Comparison of ENCODE assay signal across 15 cellular contexts in genomic region chr7:55420535-55420934, GRCh38. TPM values are rescaled to one million over a fixed set of nuclear protein-coding genes. Genes with fewer than 3 reads are reported as not detected.
DNase-seq lines count a peak whose midpoint lies in the region; ATAC-seq, FAIRE-seq and TF ChIP-seq lines count a peak whose summit lies in the region.
"Had no signal": no experiment of that assay in that cellular context is flagged by ENCODE, and none has a peak within 500 bp of the region (broad histone marks: within the 10 kb centered on the region; RNA-seq: fewer than 3 reads in every experiment).

No MANE protein-coding gene starts in this region.

- FAIRE-seq in K562 (lab: Jason Lieb, UNC) (no peak), urothelium cell line (lab: Jason Lieb, UNC) (no peak)

- BruUV-seq in K562 (replicated peaks; lab: Mats Ljungman, UMichigan) = no TSS peak

- no peak overlapping the region for H3K4me2 ChIP-seq in K562 (ENCODE audit: insufficient read depth, low read length)
- H3K4me2 ChIP-seq: BLaER1 treated with 17β-estradiol and CSF1 and Interleukin-3, amounts not matched to agents 10 nM and 100 nM had no signal

- H3K36me3 Mint-ChIP-seq in naive thymus-derived CD8-positive, alpha-beta T cell = peaks cover 0 to 16% (median under 1%) of the 10 kb centered on the region in 3 donors

- ATAC-seq in K562 = peak; percentile 40; the same call in 1 of the 3 replicates
- no peak for ATAC-seq in naive thymus-derived CD8-positive, alpha-beta T cell
- no peak for ATAC-seq in HG03571 (IDR thresholded peaks at IDR 0.05; ENCODE audit: unreplicated experiment)
- ATAC-seq: T-cell had no signal

- no peak overlapping the region for H3K4me3 Mint-ChIP-seq in naive thymus-derived CD8-positive, alpha-beta T cell
- H3K4me3 Mint-ChIP-seq: activated CD4-positive, alpha-beta T cell treated with anti-CD3 and anti-CD28 coated beads, Interleukin-2, amount 10 ng/mL, durations not matched to agents 7 days and 5 days; nephron; T-cell had no signal

- H3K27me3 ChIP-seq in K562 (ENCODE audit: control insufficient read depth in 2 of 2, insufficient read depth in 2 of 2, low read length in 2 of 2) = no peaks in the 10 kb centered on the region
- H3K27me3 ChIP-seq: BLaER1 treated with 17β-estradiol and CSF1 and Interleukin-3, amounts not matched to agents 10 nM and 100 nM had no signal

- no peaks in the 10 kb centered on the region for H3K9me3 ChIP-seq in K562 (replicated peaks; ENCODE audit: control insufficient read depth, insufficient read depth, low read depth, low read length)
- H3K9me3 ChIP-seq: BLaER1 treated with 17β-estradiol and CSF1 and Interleukin-3, amounts not matched to agents 10 nM and 100 nM had no signal

- CTCF ChIA-PET in K562 (lab: Yijun Ruan, JAX; ENCODE audit: low intra/inter-chr PET ratio) = no interaction called here

- H3K4me1 Mint-ChIP-seq in naive thymus-derived CD8-positive, alpha-beta T cell = no peaks in the 10 kb centered on the region
- H3K4me1 Mint-ChIP-seq: T-cell had no signal

- POLR2A ChIA-PET in K562 (lab: Yijun Ruan, JAX) = interaction anchor here (0.5 kb wide), 1 partner anchor 267 kb away, joined by 3 read pairs; no protein-coding TSS in a partner anchor
- POLR2A ChIA-PET in naive thymus-derived CD8-positive, alpha-beta T cell (lab: Charles Lee) = no interaction called here

- DNase-seq in HCEC 1CT (peak; percentile 40), NCI-H748 (lab: John Stamatoyannopoulos, UW; ENCODE audit: unreplicated experiment) (peak; percentile 95), K562 (ENCODE audit: extremely low read depth in 1 of 4, low spot score in 3 of 4) (no peak), myocyte (ENCODE audit: low read depth) (peak; percentile 50), urothelium cell line (ENCODE audit: low spot score) (no peak)
- DNase-seq in naive thymus-derived CD8-positive, alpha-beta T cell = no peak
- no peak for DNase-seq in activated CD4-positive, CD25-positive, alpha-beta regulatory T cell treated with anti-CD3 and anti-CD28 coated beads, Interleukin-2, amount 50 U/mL, for 72 hours
- DNase-seq: activated CD4-positive, alpha-beta T cell treated with anti-CD3 and anti-CD28 coated beads, Interleukin-2, amount 10 ng/mL, durations not matched to agents 7 days and 5 days; aorta; islet precursor cell; NCI-H1436 treated with DMSO at 0.1 percent for 48 hours; T-cell had no signal

- in situ Hi-C loops in K562 (cut with MboI) = loop anchor here (5.0 kb wide), 1 partner anchor 128 kb away; no protein-coding TSS in a partner anchor

- TF ChIP-seq POLR2A in K562 (conservative IDR thresholded peaks at IDR 0.05) = no peak

- no peak overlapping the region for H3K4me3 ChIP-seq in K562
- H3K4me3 ChIP-seq: BLaER1 treated with 17β-estradiol and CSF1 and Interleukin-3, amounts not matched to agents 10 nM and 100 nM had no signal

- H3K9ac ChIP-seq in K562 (ENCODE audit: insufficient read depth in 1 of 2, low read depth in 2 of 2, low read length in 2 of 2) = no peak overlapping the region
- H3K9ac ChIP-seq: BLaER1 treated with 17β-estradiol and CSF1 and Interleukin-3, amounts not matched to agents 10 nM and 100 nM had no signal

- peaks cover under 1 to 5% of the 10 kb centered on the region in 2 experiments; a peak in 4 of 5 replicates for H3K4me1 ChIP-seq in K562 (replicated peaks in 1 of 2; ENCODE audit: control insufficient read depth in 2 of 2, insufficient read depth in 2 of 2, low read length in 2 of 2)

- no peak for TF ChIP-seq RAD21 in K562 (CRISPR knock-in tag; conservative IDR thresholded peaks at IDR 0.05 in 1 of 2, IDR thresholded peaks at IDR 0.05 in 1 of 2)

- no peaks in the 10 kb centered on the region for H3K27me3 Mint-ChIP-seq in naive thymus-derived CD8-positive, alpha-beta T cell
- H3K27me3 Mint-ChIP-seq: activated CD4-positive, alpha-beta T cell treated with anti-CD3 and anti-CD28 coated beads, Interleukin-2, amount 10 ng/mL, durations not matched to agents 7 days and 5 days; T-cell had no signal

- TF ChIP-seq CTCF in K562 (IDR thresholded peaks at IDR 0.05 in 2 of 3, conservative IDR thresholded peaks at IDR 0.05 in 1 of 3; ENCODE audit: insufficient read depth in 2 of 3, low read depth in 1 of 3, low read length in 3 of 3) = no peak

- no peaks in the 10 kb centered on the region for H3K79me2 ChIP-seq in K562 (ENCODE audit: control insufficient read depth, insufficient read depth, low read length)

- no peaks in the 10 kb centered on the region for H4K20me1 ChIP-seq in K562 (replicated peaks; ENCODE audit: control insufficient read depth, insufficient read depth, low read length)

- no peak for TF ChIP-seq EP300 in K562 (IDR thresholded peaks at IDR 0.05; ENCODE audit: low read length)

- H3K9me3 Mint-ChIP-seq in naive thymus-derived CD8-positive, alpha-beta T cell = no peaks in the 10 kb centered on the region
- H3K9me3 Mint-ChIP-seq: activated CD4-positive, alpha-beta T cell treated with anti-CD3 and anti-CD28 coated beads, Interleukin-2, amount 10 ng/mL, durations not matched to agents 7 days and 5 days; nephron; T-cell had no signal

- H3K27ac Mint-ChIP-seq in naive thymus-derived CD8-positive, alpha-beta T cell = no peak overlapping the region
- H3K27ac Mint-ChIP-seq: activated CD4-positive, alpha-beta T cell treated with anti-CD3 and anti-CD28 coated beads, Interleukin-2, amount 10 ng/mL, durations not matched to agents 7 days and 5 days; T-cell had no signal

- no peak overlapping the region for H2AFZ ChIP-seq in K562 (ENCODE audit: low read depth, low read length)

- WGBS in K562 (ENCODE audit: insufficient coverage, low coverage, missing lambda C conversion rate) = 45% methylated on average over 3 of the region's 3 CpGs

- H3K27ac ChIP-seq in K562 (ENCODE audit: extremely low read depth, low read depth, low read length) = no peak overlapping the region
- H3K27ac ChIP-seq: BLaER1 treated with 17β-estradiol and CSF1 and Interleukin-3, amounts not matched to agents 10 nM and 100 nM had no signal

- intact Hi-C loops in K562 (cut with micrococcal nuclease) = no loop called here

- H3K36me3 ChIP-seq in K562 (ENCODE audit: control insufficient read depth, insufficient read depth, low read length) = no peaks in the 10 kb centered on the region

- no peaks in the 10 kb centered on the region for H3K9me1 ChIP-seq in K562 (ENCODE audit: control insufficient read depth, insufficient read depth, low read length)

TF ChIP-seq in K562, 482 proteins besides CTCF, POLR2A, EP300 and RAD21 (continues in another document):
- no peak for TF ChIP-seq RCOR1 (IDR thresholded peaks at IDR 0.05; ENCODE audit: borderline replicate concordance in 1 of 2, low read depth in 2 of 2, low read length in 2 of 2)
- TF ChIP-seq ARID2 (IDR thresholded peaks at IDR 0.05) = no peak
- TF ChIP-seq RBBP5 (IDR thresholded peaks at IDR 0.05; ENCODE audit: borderline replicate concordance, insufficient read depth, low read length, poor library complexity, severe bottlenecking) = no peak
- no peak for TF ChIP-seq ZHX1 (conservative IDR thresholded peaks at IDR 0.05; ENCODE audit: low read length)
- no peak for TF ChIP-seq MCM3 (IDR thresholded peaks at IDR 0.05)
- TF ChIP-seq YY1 (IDR thresholded peaks at IDR 0.05; ENCODE audit: borderline replicate concordance in 1 of 3, control insufficient read depth in 1 of 3, extremely low read depth in 1 of 3, insufficient read depth in 3 of 3, insufficient read length in 1 of 3, insufficient replicate concordance in 2 of 3, low read depth in 1 of 3, low read length in 2 of 3) = no peak
- TF ChIP-seq DNMT1 (IDR thresholded peaks at IDR 0.05) = no peak
- no peak for TF ChIP-seq ZBTB17 (CRISPR knock-in tag; IDR thresholded peaks at IDR 0.05)

RNA-seq across cellular contexts. Expression of gene LANCL2, which starts 55.4 kb away (rescaled TPM):
- 3.0 and 4.2 TPM in 2 replicates for total RNA-seq in K562 (2011; cell fraction: chromatin; rRNA removed; ENCODE audit: low replicate concordance)
- total RNA-seq in K562 (2011; cell fraction: nucleolus; rRNA removed) = 1.7 and 4.2 TPM in 2 replicates
- total RNA-seq in K562 (2011; cell fraction: nucleoplasm; rRNA removed) = 3.9 and 5.8 TPM in 2 replicates
- total RNA-seq in K562 (2014; rRNA removed) (16.0 and 18.5 TPM in 2 replicates), K562 (2014; rRNA removed; fragmentation: Illumina TruSeq; extraction: Trizol) (12.5 and 13.0 TPM in 2 replicates), K562 (2015; rRNA removed; fragmentation: Illumina TruSeq; extraction: Trizol) (13.6 and 13.8 TPM in 2 replicates), K562 (2021) (13.9 and 16.1 TPM in 2 replicates), myocyte (28.5 and 36.4 TPM in 2 replicates)
- polyA plus RNA-seq in K562 (2011; rRNA removed) (12.2 and 13.5 TPM in 2 replicates), K562 (2014; fragmentation: Illumina TruSeq; extraction: Trizol) (10.4 and 13.3 TPM in 2 replicates), K562 (2014; fragmentation: Nextera tagmentation; extraction: Ambion mirVana) (1 to 10 TPM; 5.3 to 6.1 TPM), K562 (2014; rRNA removed) (11.2 and 15.2 TPM in 2 replicates)
- 8.6 and 14.3 TPM in 2 replicates for polyA plus RNA-seq in K562 (2011; cell fraction: cytosol; rRNA removed)
- 6.9 and 7.9 TPM in 2 replicates for polyA plus RNA-seq in K562 (2011; cell fraction: nucleus; rRNA removed)
- polyA plus RNA-seq in K562 (2012) = 5.5 and 13.7 TPM in 2 replicates
- polyA minus RNA-seq in K562 (2011; rRNA and poly(A)+ RNA removed) = 15.3 and 17.1 TPM in 2 replicates
- 4.9 and 8.9 TPM in 2 replicates for polyA minus RNA-seq in K562 (2011; cell fraction: cytosol; rRNA and poly(A)+ RNA removed)
- polyA minus RNA-seq in K562 (2011; cell fraction: nucleus; rRNA and poly(A)+ RNA removed) = 1.6 and 1.8 TPM in 2 replicates
- 56.1 TPM for polyA plus RNA-seq in myocyte (2012)
- 1 to 10 TPM; 4.9 to 6.4 TPM for total RNA-seq in naive thymus-derived CD8-positive, alpha-beta T cell
- 1 to 10 TPM; 4.6 to 7.0 (median 5.7) TPM for polyA plus RNA-seq in naive thymus-derived CD8-positive, alpha-beta T cell

Comparison
In these comparisons a context has a peak if more than half of its experiments do, and no peak if none do; other contexts are left out.
1. DNase-seq: peak in HCEC 1CT (single experiment), NCI-H748 (single experiment) and myocyte (single experiment); none in K562 (0 of 4), naive thymus-derived CD8-positive, alpha-beta T cell (0 of 10), urothelium cell line (single experiment) and activated CD4-positive, CD25-positive, alpha-beta regulatory T cell treated with anti-CD3 and anti-CD28 coated beads, Interleukin-2, amount 50 U/mL, for 72 hours (single experiment).